In genomic region chr17:31390426-31390747, GRCh38 we compare ENCODE assay signal across 10 cellular contexts. TPM values are rescaled to one million over a fixed set of nuclear protein-coding genes. Genes with fewer than 3 reads are reported as not detected.
DNase-seq lines count a peak whose midpoint lies in the region; ATAC-seq and TF ChIP-seq lines count a peak whose summit lies in the region.
"Had no signal": no experiment of that assay in that cellular context is flagged by ENCODE, and none has a peak within 500 bp of the region (broad histone marks: within the 10 kb centered on the region; RNA-seq: fewer than 3 reads in every experiment).

No MANE protein-coding gene starts in this region.

- intact Hi-C loops in CD8-positive, alpha-beta T cell (cut with DNase I, micrococcal nuclease) = no loop called here

- H3K4me3 ChIP-seq in CD8-positive, alpha-beta T cell (ENCODE audit: low read depth, low read length) = no peak overlapping the region

- H3K4me3 Mint-ChIP-seq in CD8-positive, alpha-beta T cell = peak overlapping the region; percentile 78
- H3K4me3 Mint-ChIP-seq in IgD-negative memory B cell (peak overlapping the region; percentile 31 to 83 (median 65)), progenitor cell of endocrine pancreas (ENCODE audit: low read depth) (peak overlapping the region; percentile 45)

- H3K36me3 Mint-ChIP-seq in CD8-positive, alpha-beta T cell = no peaks in the 10 kb centered on the region
- H3K36me3 Mint-ChIP-seq in IgD-negative memory B cell (peaks cover 1% of the 10 kb centered on the region), progenitor cell of endocrine pancreas (ENCODE audit: insufficient read depth) (peaks cover 1% of the 10 kb centered on the region)

- H3K4me1 ChIP-seq in CD8-positive, alpha-beta T cell (ENCODE audit: insufficient read depth, low read length) = peaks cover 11% of the 10 kb centered on the region

- DNase-seq in CD8-positive, alpha-beta T cell = peak in 1 of 7 experiments; percentile 5
- peak; percentile 60 for DNase-seq in ecto neural progenitor cell (ENCODE audit: low spot score)
- no peak for DNase-seq in progenitor cell of endocrine pancreas (ENCODE audit: low spot score, unreplicated experiment)
- DNase-seq in stimulated activated CD4-positive, alpha-beta T cell treated with anti-CD3 and anti-CD28 coated beads, Interleukin-4, amount 100 ng/mL, for 1 hour = no peak
- no peak for DNase-seq in NCI-H526 treated with DMSO at 0.1 percent for 48 hours (lab: John Stamatoyannopoulos, UW)
- DNase-seq: NCI-H524 treated with DMSO at 0.1 percent for 48 hours had no signal

- no peaks in the 10 kb centered on the region for H3K9me3 ChIP-seq in CD8-positive, alpha-beta T cell (ENCODE audit: low read length)
- H3K9me3 ChIP-seq: right lobe of liver, suprapubic skin had no signal

- H3K36me3 ChIP-seq in CD8-positive, alpha-beta T cell (ENCODE audit: insufficient read depth, low read length) = no peaks in the 10 kb centered on the region
- H3K36me3 ChIP-seq: right lobe of liver, suprapubic skin had no signal

- H3K9me3 Mint-ChIP-seq in CD8-positive, alpha-beta T cell = no peaks in the 10 kb centered on the region
- H3K9me3 Mint-ChIP-seq in IgD-negative memory B cell = no peaks in the 10 kb centered on the region
- no peaks in the 10 kb centered on the region for H3K9me3 Mint-ChIP-seq in progenitor cell of endocrine pancreas (ENCODE audit: low read depth)

- TF ChIP-seq CTCF in CD8-positive, alpha-beta T cell (IDR thresholded peaks at IDR 0.05) = no peak
- TF ChIP-seq CTCF in progenitor cell of endocrine pancreas (IDR thresholded peaks at IDR 0.05; ENCODE audit: unreplicated experiment) = no peak

- CTCF ChIA-PET in CD8-positive, alpha-beta T cell (lab: Charles Lee) = interaction anchor here (1.3 to 7.4 kb wide), 8 partner anchors 21 to 454 kb away, joined by 3 to 82 read pairs (median 6); no protein-coding TSS in a partner anchor

- H3K27ac Mint-ChIP-seq in CD8-positive, alpha-beta T cell = no peak overlapping the region
- H3K27ac Mint-ChIP-seq in IgD-negative memory B cell = no peak overlapping the region
- H3K27ac Mint-ChIP-seq in progenitor cell of endocrine pancreas = peak overlapping the region; percentile 3

- H3K4me1 Mint-ChIP-seq in CD8-positive, alpha-beta T cell (ENCODE audit: low read depth) = peaks cover 9% of the 10 kb centered on the region
- H3K4me1 Mint-ChIP-seq in IgD-negative memory B cell (peaks cover 5 to 10% (median 8%) of the 10 kb centered on the region in 3 donors), progenitor cell of endocrine pancreas (ENCODE audit: low read depth) (no peaks in the 10 kb centered on the region)

- H3K27me3 ChIP-seq in CD8-positive, alpha-beta T cell (ENCODE audit: insufficient read depth, low read length) = peaks cover 10% of the 10 kb centered on the region
- H3K27me3 ChIP-seq: right lobe of liver had no signal

- H3K27ac ChIP-seq in CD8-positive, alpha-beta T cell (ENCODE audit: low read depth, low read length) = no peak overlapping the region
- H3K27ac ChIP-seq: right lobe of liver, suprapubic skin had no signal

- POLR2A ChIA-PET in CD8-positive, alpha-beta T cell (lab: Charles Lee) = no interaction called here

- ATAC-seq in CD8-positive, alpha-beta T cell = no peak
- no peak for ATAC-seq in HG03378 (IDR thresholded peaks at IDR 0.05; ENCODE audit: unreplicated experiment)
- ATAC-seq: right lobe of liver had no signal

- peaks cover 41% of the 10 kb centered on the region for H3K27me3 Mint-ChIP-seq in CD8-positive, alpha-beta T cell (ENCODE audit: low read depth)
- H3K27me3 Mint-ChIP-seq in IgD-negative memory B cell (peaks cover 32% of the 10 kb centered on the region), progenitor cell of endocrine pancreas (peaks cover 64% of the 10 kb centered on the region)

RNA-seq across cellular contexts. Expression of gene RAB11FIP4, which starts 1.1 kb away (rescaled TPM):
- total RNA-seq in CD8-positive, alpha-beta T cell = 10 to 100 TPM; 82.0 to 86.4 TPM
- polyA plus RNA-seq in IgD-negative memory B cell = 21.0 TPM
- total RNA-seq in progenitor cell of endocrine pancreas = 65.5 and 66.1 TPM in 2 replicates
